8 cellular contexts compared by ENCODE assay signal in the genomic region with DNA sequence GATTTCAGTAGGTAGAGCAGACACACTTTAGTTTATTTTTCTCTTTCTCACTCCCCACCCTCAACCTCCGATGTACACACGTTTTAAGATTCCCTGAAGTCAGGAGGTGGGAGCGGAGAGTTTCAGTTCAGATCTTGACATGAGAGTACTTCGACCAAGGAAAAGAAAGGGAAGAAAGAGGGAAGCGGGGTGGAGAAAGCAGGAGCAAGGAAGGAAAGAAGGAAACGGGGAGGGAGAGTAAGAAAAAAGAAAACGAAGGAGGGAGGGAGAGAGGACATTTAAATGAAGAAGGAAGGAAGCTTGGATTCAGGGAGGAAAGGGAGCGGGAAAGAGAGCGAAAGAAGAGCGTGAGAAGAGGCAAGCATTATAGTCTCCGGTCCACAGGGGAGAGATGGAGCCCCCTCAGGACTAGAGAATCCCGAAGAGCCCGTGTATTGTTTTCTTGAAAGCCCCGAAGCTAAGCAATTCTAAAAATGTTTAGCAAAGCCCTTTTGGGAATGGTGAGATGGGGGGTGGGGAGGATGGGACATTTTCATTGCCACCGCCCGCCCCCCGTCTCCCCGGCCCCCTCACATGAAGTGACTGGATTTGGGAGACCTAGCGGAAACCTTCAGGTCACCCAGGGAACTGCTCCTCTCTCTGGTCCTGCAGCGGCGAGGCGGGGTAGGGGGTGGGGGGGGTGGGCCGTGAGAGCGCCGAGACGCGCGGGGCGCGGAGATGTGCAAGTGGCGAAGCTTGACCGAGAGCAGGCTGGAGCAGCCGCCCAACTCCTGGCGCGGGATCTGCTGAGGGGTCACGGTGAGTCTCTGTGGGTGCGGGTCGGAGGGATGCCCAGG. TPM values are rescaled to one million over a fixed set of nuclear protein-coding genes. Genes with fewer than 3 reads are reported as not detected.
DNase-seq lines count a peak whose midpoint lies in the region; ATAC-seq and TF ChIP-seq lines count a peak whose summit lies in the region.

No MANE protein-coding gene starts in this region.

- H3K36me3 Mint-ChIP-seq in activated T-helper 2 cell treated with anti-CD3 and anti-CD28 coated beads, Interferon-gamma antibody, Interleukin-2, Interleukin-4, amounts not matched to agents 10 μg/mL and 5 μg/mL and 100 μg/mL, durations not matched to agents 14 hours and 24 hours and 36 hours (ENCODE audit: low read depth): no peaks in the 10 kb centered on the region

- peaks cover 43% of the 10 kb centered on the region for H3K79me2 ChIP-seq in GM23248 (ENCODE audit: insufficient read depth)
- H3K79me2 ChIP-seq in hepatocyte: peaks cover 46% of the 10 kb centered on the region

- 2 to 4% methylated on average over 28 to 37 of the region's 38 CpGs for WGBS in GM23248 (ENCODE audit: low coverage in 1 of 2, low lambda C conversion rate in 2 of 2, missing lambda C conversion rate in 2 of 2), 2 experiments
- 2% methylated on average over 22 of the region's 38 CpGs for whole genome bisulfite sequencing in hepatocyte (ENCODE audit: low lambda C conversion rate, missing lambda C conversion rate)

- no peaks in the 10 kb centered on the region for H4K20me1 ChIP-seq in GM23248 (ENCODE audit: insufficient read depth)
- H4K20me1 ChIP-seq in hepatocyte (ENCODE audit: insufficient read depth, poor library complexity, severe bottlenecking): no peaks in the 10 kb centered on the region

- H3K27me3 Mint-ChIP-seq in activated T-helper 2 cell treated with anti-CD3 and anti-CD28 coated beads, Interferon-gamma antibody, Interleukin-2, Interleukin-4, amounts not matched to agents 10 μg/mL and 5 μg/mL and 100 μg/mL, durations not matched to agents 14 hours and 24 hours and 36 hours (ENCODE audit: low read depth): peaks cover 33% of the 10 kb centered on the region

- peak overlapping the region; percentile 96 for H2AFZ ChIP-seq in GM23248
- peak overlapping the region; percentile 65 for H2AFZ ChIP-seq in hepatocyte

- H3K9me2 ChIP-seq in GM23248 (ENCODE audit: insufficient read depth): no peaks in the 10 kb centered on the region
- H3K9me2 ChIP-seq in hepatocyte (replicated peaks; ENCODE audit: insufficient read depth): no peaks in the 10 kb centered on the region

- H3K9me3 ChIP-seq in GM23248 (ENCODE audit: low read depth): no peaks in the 10 kb centered on the region
- no peaks in the 10 kb centered on the region for H3K9me3 ChIP-seq in hepatocyte (ENCODE audit: low read depth)
- H3K9me3 ChIP-seq in skeletal muscle tissue (ENCODE audit: control insufficient read depth in 3 of 3, low read length in 3 of 3): no peaks in the 10 kb centered on the region

- intact Hi-C loops in activated T-helper 2 cell treated with anti-CD3 and anti-CD28 coated beads, Interferon-gamma antibody, Interleukin-2, Interleukin-4, amounts not matched to agents 10 μg/mL and 5 μg/mL and 100 μg/mL, durations not matched to agents 14 hours and 24 hours and 36 hours (cut with micrococcal nuclease): no loop called here

- no peaks in the 10 kb centered on the region for H3K27me3 ChIP-seq in GM23248 (replicated peaks; ENCODE audit: insufficient read depth)
- H3K27me3 ChIP-seq in hepatocyte: peaks cover 39% of the 10 kb centered on the region
- H3K27me3 ChIP-seq in skeletal muscle tissue (ENCODE audit: control insufficient read depth in 3 of 3, insufficient read depth in 3 of 3, low read length in 3 of 3): peaks cover 0 to 8% (median 0%) of the 10 kb centered on the region in 3 donors

- H3K4me3 ChIP-seq in GM23248 (peak overlapping the region; percentile 95), hepatocyte (peak overlapping the region; percentile 81), skeletal muscle tissue (ENCODE audit: low read length in 3 of 3) (peak overlapping the region; percentile 79 to 86 (median 80))

- no peak overlapping the region for H3K4me3 Mint-ChIP-seq in activated T-helper 2 cell treated with anti-CD3 and anti-CD28 coated beads, Interferon-gamma antibody, Interleukin-2, Interleukin-4, amounts not matched to agents 10 μg/mL and 5 μg/mL and 100 μg/mL, durations not matched to agents 14 hours and 24 hours and 36 hours (ENCODE audit: low read depth)

- no peak overlapping the region for H3K27ac Mint-ChIP-seq in activated T-helper 2 cell treated with anti-CD3 and anti-CD28 coated beads, Interferon-gamma antibody, Interleukin-2, Interleukin-4, amounts not matched to agents 10 μg/mL and 5 μg/mL and 100 μg/mL, durations not matched to agents 14 hours and 24 hours and 36 hours

- H3K4me1 ChIP-seq in GM23248 (ENCODE audit: insufficient read depth) (peaks cover 14% of the 10 kb centered on the region; the same call in 1 of the 2 replicates), hepatocyte (ENCODE audit: insufficient read depth) (no peaks in the 10 kb centered on the region), skeletal muscle tissue (ENCODE audit: control insufficient read depth in 3 of 3, insufficient read depth in 3 of 3, low read length in 3 of 3) (peaks cover 0 to 8% (median 8%) of the 10 kb centered on the region in 3 donors)

- H3F3A ChIP-seq in GM23248 (ENCODE audit: insufficient read depth): 0 out of 2 replicates have a peak, but pooled peaks cover 4% of the 10 kb centered on the region

- H3K4me2 ChIP-seq in GM23248 (ENCODE audit: unreplicated experiment) (peak overlapping the region; percentile 96), hepatocyte (peak overlapping the region; percentile 89)

- peak; percentile 69 for DNase-seq in GM23248
- peak; percentile 48 for DNase-seq in hepatocyte (ENCODE audit: low spot score)
- DNase-seq in stimulated activated CD8-positive, alpha-beta memory T cell treated with anti-CD3 and anti-CD28 coated beads, Interleukin-4, amount 100 ng/mL, for 48 hours: no peak
- DNase-seq in ACHN: no peak
- DNase-seq in activated T-helper 2 cell treated with anti-CD3 and anti-CD28 coated beads, Interferon-gamma antibody, Interleukin-2, Interleukin-4, amounts not matched to agents 10 μg/mL and 5 μg/mL and 100 μg/mL, durations not matched to agents 14 hours and 24 hours and 36 hours (ENCODE audit: low spot score): no peak

- H3K27ac ChIP-seq in GM23248 (peak overlapping the region; percentile 41; the same call in 1 of the 2 replicates), VCaP (peak overlapping the region; percentile 69; the same call in 1 of the 2 replicates), hepatocyte (peak overlapping the region; percentile 96), skeletal muscle tissue (ENCODE audit: low read depth, low read length) (no peak overlapping the region)

- peaks cover 2% of the 10 kb centered on the region for H3K36me3 ChIP-seq in GM23248 (ENCODE audit: low read depth)
- no peaks in the 10 kb centered on the region for H3K36me3 ChIP-seq in hepatocyte (replicated peaks; ENCODE audit: insufficient read depth, low read depth)
- no peaks in the 10 kb centered on the region for H3K36me3 ChIP-seq in skeletal muscle tissue (ENCODE audit: control insufficient read depth in 3 of 3, insufficient read depth in 3 of 3, low read length in 3 of 3)

- TF ChIP-seq CTCF in VCaP (conservative IDR thresholded peaks at IDR 0.05): no peak
- TF ChIP-seq CTCF in hepatocyte (IDR thresholded peaks at IDR 0.05; ENCODE audit: poor library complexity): no peak

- no peaks in the 10 kb centered on the region for H3K9me3 Mint-ChIP-seq in activated T-helper 2 cell treated with anti-CD3 and anti-CD28 coated beads, Interferon-gamma antibody, Interleukin-2, Interleukin-4, amounts not matched to agents 10 μg/mL and 5 μg/mL and 100 μg/mL, durations not matched to agents 14 hours and 24 hours and 36 hours

- no peaks in the 10 kb centered on the region for H3K4me1 Mint-ChIP-seq in activated T-helper 2 cell treated with anti-CD3 and anti-CD28 coated beads, Interferon-gamma antibody, Interleukin-2, Interleukin-4, amounts not matched to agents 10 μg/mL and 5 μg/mL and 100 μg/mL, durations not matched to agents 14 hours and 24 hours and 36 hours (ENCODE audit: low read depth)

- in situ Hi-C loops in GM23248 (cut with MboI): loop anchor here (25.0 kb wide), 1 partner anchor 317 kb away; no protein-coding TSS in a partner anchor
- in situ Hi-C loops in ACHN (cut with HindIII; ENCODE audit: low pct_ligation_motif_present, low pct_unique_long_range_greater_than_20kb, low sequenced_read_pairs): no loop called here

- H3K9ac ChIP-seq in GM23248 (peak overlapping the region; percentile 77), skeletal muscle tissue (ENCODE audit: low read depth in 1 of 3, low read length in 3 of 3) (peak overlapping the region; percentile 2 to 86 (median 76))

- no peak for ATAC-seq in GM18511 (IDR thresholded peaks at IDR 0.05; ENCODE audit: unreplicated experiment)

RNA-seq across cellular contexts. Expression of a gene that starts 0.9 kb away (rescaled TPM):
- total RNA-seq in GM23248 (2014; rRNA removed; shearing (Covaris generic)): 204 and 302 TPM in 2 replicates
- polyA plus RNA-seq in GM23248 (2016; fragmentation: Nextera tagmentation; extraction: Ambion mirVana): 82.3 and 88.5 TPM in 2 replicates
- total RNA-seq in hepatocyte: 223 and 250 TPM in 2 replicates
- 135 TPM in 2 replicates for polyA plus RNA-seq in hepatocyte
- 12.5 TPM for total RNA-seq in skeletal muscle tissue
- total RNA-seq in activated T-helper 2 cell treated with anti-CD3 and anti-CD28 coated beads, Interferon-gamma antibody, Interleukin-2, Interleukin-4, amounts not matched to agents 10 μg/mL and 5 μg/mL and 100 μg/mL, durations not matched to agents 14 hours and 24 hours and 36 hours: not detected in 2 replicates

Comparison
In these comparisons a context has a peak if more than half of its experiments do, and no peak if none do; other contexts are left out.
1. DNase-seq: peak in GM23248 (single experiment) and hepatocyte (single experiment); none in stimulated activated CD8-positive, alpha-beta memory T cell treated with anti-CD3 and anti-CD28 coated beads, Interleukin-4, amount 100 ng/mL, for 48 hours (single experiment), ACHN (single experiment) and activated T-helper 2 cell treated with anti-CD3 and anti-CD28 coated beads, Interferon-gamma antibody, Interleukin-2, Interleukin-4, amounts not matched to agents 10 μg/mL and 5 μg/mL and 100 μg/mL, durations not matched to agents 14 hours and 24 hours and 36 hours (single experiment).
2. RNA of a gene that starts 0.9 kb away (total RNA-seq): 223 to 250 TPM in hepatocyte and 204 to 302 TPM in GM23248; 12.5 TPM in skeletal muscle tissue (single experiment) and not detected in activated T-helper 2 cell treated with anti-CD3 and anti-CD28 coated beads, Interferon-gamma antibody, Interleukin-2, Interleukin-4, amounts not matched to agents 10 μg/mL and 5 μg/mL and 100 μg/mL, durations not matched to agents 14 hours and 24 hours and 36 hours; every median in the first group is over 10 times any median in the second.
3. Peak in every context shown above with its lines, with median percentiles within 50 percentile points of each other: H3K4me3 ChIP-seq.